Comparison of ENCODE assay signal across 9 cellular contexts in the genomic region with DNA sequence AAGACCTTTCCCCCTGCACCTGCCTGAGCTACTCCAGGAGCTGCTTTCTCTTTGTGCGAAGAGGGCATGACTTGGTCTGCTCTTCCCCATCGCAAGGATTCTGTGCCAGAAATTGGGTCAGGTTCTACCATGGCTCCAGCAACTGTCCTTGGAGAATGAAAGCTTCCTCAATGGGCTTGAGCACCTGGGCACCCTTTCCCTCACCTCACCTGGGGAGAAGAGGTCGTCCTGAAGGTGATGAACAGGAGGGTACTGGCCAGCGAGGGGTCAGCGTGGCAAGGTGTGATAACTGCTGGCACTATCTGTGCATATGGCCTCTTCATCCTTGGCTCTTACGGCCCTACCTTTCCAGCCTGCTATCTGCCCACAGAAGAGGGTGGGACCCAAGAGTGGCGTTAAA. TPM values are rescaled to one million over a fixed set of nuclear protein-coding genes. Genes with fewer than 3 reads are reported as not detected.
DNase-seq lines count a peak whose midpoint lies in the region; ATAC-seq, FAIRE-seq and TF ChIP-seq lines count a peak whose summit lies in the region.
"Had no signal": no experiment of that assay in that cellular context is flagged by ENCODE, and none has a peak within 500 bp of the region (broad histone marks: within the 10 kb centered on the region; RNA-seq: fewer than 3 reads in every experiment).

No MANE protein-coding gene starts in this region.

- in situ Hi-C loops in transverse colon (cut with MboI; ENCODE audit: low pct_ligation_motif_present in 1 of 4, low pct_unique_long_range_greater_than_20kb in 1 of 4, low sequenced_read_pairs in 3 of 4) = loop anchor here (25.0 kb wide), 3 partner anchors 272 to 778 kb away; partner anchors contain the start of genes CISH (in 2 of the 4), MAPKAPK3 (in 2 of the 4) and TEX264 (in 1 of the 4)

- no peak for ATAC-seq in activated naive CD4-positive, alpha-beta T cell treated with anti-CD3 and anti-CD28 coated beads, Interleukin-2, amount 50 U/mL, for 72 hours

- peaks cover 81% of the 10 kb centered on the region for H4K20me1 ChIP-seq in astrocyte (ENCODE audit: insufficient read depth, low read length)

- 60 to 79% methylated on average over 1 to 7 of the region's 7 CpGs for WGBS in transverse colon (ENCODE audit: low coverage in 1 of 2), 2 donors

- H3K4me3 Mint-ChIP-seq in activated naive CD4-positive, alpha-beta T cell treated with anti-CD3 and anti-CD28 coated beads for 36 hours = peak overlapping the region; percentile 66
- no peak overlapping the region for H3K4me3 Mint-ChIP-seq in astrocyte (ENCODE audit: unreplicated experiment)

- H3K4me1 ChIP-seq in astrocyte (ENCODE audit: insufficient read depth, low read length) (peaks cover 50% of the 10 kb centered on the region), mucosa of rectum (ENCODE audit: control insufficient read depth in 2 of 2, insufficient read depth in 2 of 2, low read length in 2 of 2) (peaks cover 54 to 58% of the 10 kb centered on the region in 2 donors), transverse colon (peaks cover 26 to 77% (median 71%) of the 10 kb centered on the region in 4 donors)

- peaks cover 84% of the 10 kb centered on the region for H3K79me2 ChIP-seq in astrocyte (ENCODE audit: insufficient read depth, low read length)

- H3K27me3 ChIP-seq in astrocyte (ENCODE audit: insufficient read depth, low read length) (no peaks in the 10 kb centered on the region), mucosa of rectum (ENCODE audit: control insufficient read depth in 2 of 2, insufficient read depth in 2 of 2, low read length in 2 of 2) (no peaks in the 10 kb centered on the region), transverse colon (no peaks in the 10 kb centered on the region)

- no peak for TF ChIP-seq EP300 in transverse colon (IDR thresholded peaks at IDR 0.05; ENCODE audit: low read depth)

- peak overlapping the region; percentile 31 for H3K27ac Mint-ChIP-seq in activated naive CD4-positive, alpha-beta T cell treated with anti-CD3 and anti-CD28 coated beads for 36 hours
- peak overlapping the region in 1 of 2 donors; percentile 84 for H3K27ac Mint-ChIP-seq in activated naive CD4-positive, alpha-beta T cell treated with anti-CD3 and anti-CD28 coated beads, Interleukin-2, amount 50 U/mL, for 72 hours
- no peak overlapping the region for H3K27ac Mint-ChIP-seq in astrocyte (ENCODE audit: unreplicated experiment)

- H3K27me3 Mint-ChIP-seq in activated naive CD4-positive, alpha-beta T cell treated with anti-CD3 and anti-CD28 coated beads for 36 hours (ENCODE audit: low read depth) = no peaks in the 10 kb centered on the region
- H3K27me3 Mint-ChIP-seq in astrocyte (ENCODE audit: low read depth, unreplicated experiment) = no peaks in the 10 kb centered on the region

- no peaks in the 10 kb centered on the region for H3K9me3 Mint-ChIP-seq in activated naive CD4-positive, alpha-beta T cell treated with anti-CD3 and anti-CD28 coated beads for 36 hours
- H3K9me3 Mint-ChIP-seq in activated naive CD4-positive, alpha-beta T cell treated with anti-CD3 and anti-CD28 coated beads, Interleukin-2, amount 50 U/mL, for 72 hours = no peaks in the 10 kb centered on the region
- H3K9me3 Mint-ChIP-seq in astrocyte (ENCODE audit: unreplicated experiment) = peaks cover 6% of the 10 kb centered on the region

- H2AFZ ChIP-seq in astrocyte (ENCODE audit: low read depth, low read length) = no peak overlapping the region

- H3K4me3 ChIP-seq in astrocyte (ENCODE audit: insufficient read depth, low read depth, low read length) (peak overlapping the region; percentile 48), mucosa of rectum (ENCODE audit: low read length in 2 of 2) (peak overlapping the region; percentile 59 to 70), transverse colon (peak overlapping the region in 1 of 4 donors; percentile 72)

- intact Hi-C loops in activated naive CD4-positive, alpha-beta T cell treated with anti-CD3 and anti-CD28 coated beads for 36 hours (cut with micrococcal nuclease) = loop anchor here (2.0 to 10.0 kb wide), 2 partner anchors 551 to 585 kb away; partner anchors contain the start of genes ABHD14A, ABHD14B and RRP9
- intact Hi-C loops in transverse colon (cut with DNase I; ENCODE audit: low total_unique reads) = loop anchor here (10.0 kb wide), 1 partner anchor 295 kb away; no protein-coding TSS in a partner anchor

- peaks cover 50% of the 10 kb centered on the region for H3K36me3 Mint-ChIP-seq in activated naive CD4-positive, alpha-beta T cell treated with anti-CD3 and anti-CD28 coated beads for 36 hours (ENCODE audit: low read depth)
- peaks cover 45 to 49% of the 10 kb centered on the region in 2 donors for H3K36me3 Mint-ChIP-seq in activated naive CD4-positive, alpha-beta T cell treated with anti-CD3 and anti-CD28 coated beads, Interleukin-2, amount 50 U/mL, for 72 hours
- peaks cover 30% of the 10 kb centered on the region for H3K36me3 Mint-ChIP-seq in astrocyte (ENCODE audit: low read depth, unreplicated experiment)

- H3K27ac ChIP-seq in astrocyte (ENCODE audit: low read depth, low read length) (no peak overlapping the region), mucosa of rectum (ENCODE audit: low read depth in 2 of 2, low read length in 2 of 2) (peak overlapping the region; percentile 45 to 68), transverse colon (peak overlapping the region; percentile 93 to 94 (median 94))

- no peak for TF ChIP-seq CTCF in astrocyte (IDR thresholded peaks at IDR 0.05; ENCODE audit: insufficient read depth, low read depth, low read length)
- no peak for TF ChIP-seq CTCF in transverse colon (IDR thresholded peaks at IDR 0.05)

- H3K4me1 Mint-ChIP-seq in activated naive CD4-positive, alpha-beta T cell treated with anti-CD3 and anti-CD28 coated beads for 36 hours (ENCODE audit: low read depth) = peaks cover 77% of the 10 kb centered on the region
- H3K4me1 Mint-ChIP-seq in astrocyte (ENCODE audit: low read depth, unreplicated experiment) = peaks cover 34% of the 10 kb centered on the region

- no peak for DNase-seq in activated naive CD4-positive, alpha-beta T cell treated with anti-CD3 and anti-CD28 coated beads for 36 hours
- no peak for DNase-seq in activated naive CD4-positive, alpha-beta T cell treated with anti-CD3 and anti-CD28 coated beads, Interleukin-2, amount 50 U/mL, for 72 hours (ENCODE audit: low spot score in 2 of 2)
- DNase-seq in astrocyte (ENCODE audit: low read depth) (no peak), transverse colon (no peak), midbrain (lab: John Stamatoyannopoulos, UW) (no peak), kidney tubule cell (ENCODE audit: low spot score) (no peak)
- DNase-seq in stimulated activated CD4-positive, alpha-beta T cell treated with anti-CD3 and anti-CD28 coated beads, Interleukin-15, amount 100 ng/mL, for 24 hours = no peak

- CTCF ChIA-PET in activated naive CD4-positive, alpha-beta T cell treated with anti-CD3 and anti-CD28 coated beads for 36 hours (lab: Charles Lee) = interaction anchor here (0.7 to 3.0 kb wide), 19 partner anchors 11 to 780 kb away, joined by 3 to 19 read pairs (median 4); partner anchors contain the start of genes DCAF1 and MAPKAPK3

- H3K9me3 ChIP-seq in astrocyte (ENCODE audit: insufficient read depth, low read depth, low read length) (peaks cover 3% of the 10 kb centered on the region), mucosa of rectum (ENCODE audit: control insufficient read depth in 2 of 2, low read length in 2 of 2) (no peaks in the 10 kb centered on the region), transverse colon (no peaks in the 10 kb centered on the region)

- no peak for TF ChIP-seq POLR2A in transverse colon (IDR thresholded peaks at IDR 0.05)

- FAIRE-seq in astrocyte (lab: Jason Lieb, UNC) = no peak
- FAIRE-seq: D721Med had no signal

- peak overlapping the region; percentile 82 for H3K4me2 ChIP-seq in astrocyte (ENCODE audit: low read length)

- H3K9ac ChIP-seq in astrocyte (ENCODE audit: low read length) = peak overlapping the region; percentile 87
- peak overlapping the region; percentile 52 to 69 for H3K9ac ChIP-seq in mucosa of rectum (ENCODE audit: low read depth in 1 of 2, low read length in 2 of 2)

- H3K36me3 ChIP-seq in astrocyte (ENCODE audit: insufficient read depth, low read length) (peaks cover 31% of the 10 kb centered on the region), mucosa of rectum (ENCODE audit: control insufficient read depth in 2 of 2, insufficient read depth in 2 of 2, low read length in 2 of 2) (peaks cover 35 to 42% of the 10 kb centered on the region in 2 donors), transverse colon (peaks cover 0 to 9% (median 4%) of the 10 kb centered on the region in 4 donors)

RNA-seq across cellular contexts. Expression of gene RBM15B, which starts 0.9 kb away (rescaled TPM):
- total RNA-seq in activated naive CD4-positive, alpha-beta T cell treated with anti-CD3 and anti-CD28 coated beads for 36 hours = 10 to 100 TPM; 12.8 to 13.5 TPM
- 10 to 100 TPM; 12.6 to 22.9 TPM for total RNA-seq in activated naive CD4-positive, alpha-beta T cell treated with anti-CD3 and anti-CD28 coated beads, Interleukin-2, amount 50 U/mL, for 72 hours
- 23.5 and 24.3 TPM in 2 replicates for total RNA-seq in astrocyte
- 10 to 100 TPM; 19.1 to 69.9 (median 28.0) TPM for total RNA-seq in transverse colon

RNA-seq across cellular contexts. Expression of gene MANF, which starts 5.1 kb away (rescaled TPM):
- 100 to 1,000 TPM in 1 of 2 experiments, 10 to 100 TPM in 1; 91.7 to 108 TPM for total RNA-seq in activated naive CD4-positive, alpha-beta T cell treated with anti-CD3 and anti-CD28 coated beads for 36 hours
- 100 to 1,000 TPM in 1 of 2 donors, 10 to 100 TPM in 1; 93.6 to 109 TPM for total RNA-seq in activated naive CD4-positive, alpha-beta T cell treated with anti-CD3 and anti-CD28 coated beads, Interleukin-2, amount 50 U/mL, for 72 hours
- total RNA-seq in astrocyte = 125 and 131 TPM in 2 replicates
- total RNA-seq in transverse colon = 10 to 100 TPM; 15.7 to 56.2 (median 26.6) TPM
